Comparison of ENCODE assay signal across 10 cellular contexts in the genomic region with DNA sequence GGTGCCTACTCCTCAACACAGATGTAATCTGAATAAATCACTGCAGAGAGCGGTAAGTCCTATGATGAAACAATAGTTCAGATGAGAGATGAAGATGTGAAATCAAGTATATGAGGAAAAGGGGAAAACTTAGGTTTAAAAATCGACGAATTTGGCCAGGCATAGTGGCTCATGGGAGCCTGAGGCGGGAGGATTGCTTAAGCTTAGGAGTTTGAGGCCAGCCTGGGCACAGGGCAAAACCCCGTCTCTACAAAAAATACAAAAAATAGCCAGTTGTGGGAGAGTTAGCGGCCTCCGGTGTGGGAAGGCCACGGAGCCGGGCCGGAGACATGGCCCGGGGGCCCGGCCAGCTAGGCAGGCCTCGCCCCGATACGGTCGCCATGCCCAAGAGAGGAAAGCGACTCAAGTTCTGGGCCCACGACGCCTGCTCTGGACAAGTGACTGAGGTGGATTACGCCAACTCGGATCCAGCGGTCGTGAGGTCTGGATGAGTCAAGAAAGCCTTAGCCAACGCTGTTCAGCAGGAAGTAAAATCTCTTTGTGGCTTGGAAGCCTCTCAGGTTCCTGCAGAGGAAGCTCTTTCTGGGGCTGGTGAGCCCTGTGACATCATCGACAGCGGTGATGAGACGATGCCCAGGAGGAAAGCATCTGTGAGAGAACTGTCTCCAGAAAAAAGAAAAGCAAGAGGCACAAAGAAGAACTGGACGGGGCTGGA.
DNase-seq lines count a peak whose midpoint lies in the region; ATAC-seq, FAIRE-seq and TF ChIP-seq lines count a peak whose summit lies in the region.
"Had no signal": no experiment of that assay in that cellular context is flagged by ENCODE, and none has a peak within 500 bp of the region (broad histone marks: within the 10 kb centered on the region; RNA-seq: fewer than 3 reads in every experiment).

No MANE protein-coding gene starts in this region.

- FAIRE-seq in bronchial epithelial cell (lab: Jason Lieb, UNC) = no peak
- FAIRE-seq: TTC549 had no signal

- H3K27me3 ChIP-seq in bronchial epithelial cell (ENCODE audit: control insufficient read depth, insufficient read depth, low read length) = no peaks in the 10 kb centered on the region
- H3K27me3 ChIP-seq: esophagus muscularis mucosa had no signal

- no peak overlapping the region for H3K4me3 ChIP-seq in bronchial epithelial cell (ENCODE audit: low read depth, low read length)
- H3K4me3 ChIP-seq: esophagus muscularis mucosa had no signal

- intact Hi-C loops in sciatic nerve (cut with DNase I) = no loop called here

- DNase-seq in H4 (ENCODE audit: low spot score) (peak; percentile 94), SIG-M5 (lab: John Stamatoyannopoulos, UW) (peak; percentile 92), bronchial epithelial cell (ENCODE audit: low read depth) (peak; percentile 15), sciatic nerve (ENCODE audit: low spot score) (no peak), RPMI8226 (no peak), NCI-H774 (lab: John Stamatoyannopoulos, UW) (no peak), NCI-H2171 (lab: John Stamatoyannopoulos, UW) (no peak)

- H3K36me3 ChIP-seq in bronchial epithelial cell (ENCODE audit: control insufficient read depth, insufficient read depth, low read length) = no peaks in the 10 kb centered on the region
- H3K36me3 ChIP-seq: esophagus muscularis mucosa had no signal

- ATAC-seq in sciatic nerve = peak; percentile 88
- ATAC-seq in HG02973 (IDR thresholded peaks at IDR 0.05; ENCODE audit: unreplicated experiment) = no peak

- no peak for TF ChIP-seq CTCF in bronchial epithelial cell (IDR thresholded peaks at IDR 0.05; ENCODE audit: insufficient read depth, low read length, severe bottlenecking)

Comparison
In these comparisons a context has a peak if more than half of its experiments do, and no peak if none do; other contexts are left out.
1. DNase-seq: peak in H4 (single experiment), SIG-M5 (single experiment) and bronchial epithelial cell (single experiment); none in sciatic nerve (single experiment), RPMI8226 (single experiment), NCI-H774 (single experiment) and NCI-H2171 (single experiment).